In the genomic region with DNA sequence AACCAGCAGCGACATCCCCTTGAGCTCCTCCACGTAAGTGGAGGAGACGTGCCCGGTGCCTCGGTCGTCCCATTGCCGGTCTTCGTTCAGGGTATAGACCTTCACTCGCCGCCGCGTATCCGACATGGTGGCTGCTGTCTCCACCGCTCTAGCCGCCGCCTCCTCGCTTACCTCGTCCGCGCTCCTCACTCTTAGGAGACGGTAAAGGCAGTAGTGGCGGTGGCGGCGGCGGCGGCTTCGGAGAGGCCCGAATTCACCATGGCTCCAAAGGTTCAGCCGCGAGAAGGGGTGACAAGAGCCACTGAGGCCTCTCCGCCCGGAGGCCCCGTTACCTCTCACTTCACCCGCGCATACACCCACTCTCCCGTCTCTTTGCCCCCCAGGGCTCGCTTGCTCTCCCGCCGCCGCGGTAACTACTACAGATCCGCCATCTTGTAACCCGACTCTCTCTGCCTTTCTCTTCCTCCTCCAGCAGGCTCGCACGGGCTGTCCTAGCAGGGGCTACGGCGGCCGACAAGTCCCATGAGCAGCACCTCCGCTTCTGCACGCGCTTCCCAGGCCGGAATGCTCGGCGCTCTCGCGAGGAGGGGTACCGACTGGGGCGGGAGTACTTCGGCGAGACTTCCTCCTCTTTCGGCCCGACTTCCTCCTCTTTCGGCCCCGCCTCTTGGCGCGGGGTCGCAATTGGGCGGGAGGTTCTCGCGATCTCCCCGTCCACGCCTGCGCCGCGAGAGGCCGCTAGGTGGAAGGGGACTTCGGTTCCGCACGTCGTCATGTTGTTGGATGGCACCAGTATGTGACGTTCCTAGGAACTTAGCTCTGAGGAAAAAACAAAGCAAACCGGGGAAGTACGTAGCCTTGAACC, we compare ENCODE assay signal across 1 cellular context.
TF ChIP-seq lines count a peak whose summit lies in the region.

TSS of gene PPP4R3B (minus strand) at position 463 of the 865 bp plus-strand sequence. CDS start at position 126, 337 bp downstream.

TF ChIP-seq in HepG2, 621 proteins besides CTCF, POLR2A, EP300 and RAD21 (continued from another document and continues in another):
- TF ChIP-seq, protein P1, sequence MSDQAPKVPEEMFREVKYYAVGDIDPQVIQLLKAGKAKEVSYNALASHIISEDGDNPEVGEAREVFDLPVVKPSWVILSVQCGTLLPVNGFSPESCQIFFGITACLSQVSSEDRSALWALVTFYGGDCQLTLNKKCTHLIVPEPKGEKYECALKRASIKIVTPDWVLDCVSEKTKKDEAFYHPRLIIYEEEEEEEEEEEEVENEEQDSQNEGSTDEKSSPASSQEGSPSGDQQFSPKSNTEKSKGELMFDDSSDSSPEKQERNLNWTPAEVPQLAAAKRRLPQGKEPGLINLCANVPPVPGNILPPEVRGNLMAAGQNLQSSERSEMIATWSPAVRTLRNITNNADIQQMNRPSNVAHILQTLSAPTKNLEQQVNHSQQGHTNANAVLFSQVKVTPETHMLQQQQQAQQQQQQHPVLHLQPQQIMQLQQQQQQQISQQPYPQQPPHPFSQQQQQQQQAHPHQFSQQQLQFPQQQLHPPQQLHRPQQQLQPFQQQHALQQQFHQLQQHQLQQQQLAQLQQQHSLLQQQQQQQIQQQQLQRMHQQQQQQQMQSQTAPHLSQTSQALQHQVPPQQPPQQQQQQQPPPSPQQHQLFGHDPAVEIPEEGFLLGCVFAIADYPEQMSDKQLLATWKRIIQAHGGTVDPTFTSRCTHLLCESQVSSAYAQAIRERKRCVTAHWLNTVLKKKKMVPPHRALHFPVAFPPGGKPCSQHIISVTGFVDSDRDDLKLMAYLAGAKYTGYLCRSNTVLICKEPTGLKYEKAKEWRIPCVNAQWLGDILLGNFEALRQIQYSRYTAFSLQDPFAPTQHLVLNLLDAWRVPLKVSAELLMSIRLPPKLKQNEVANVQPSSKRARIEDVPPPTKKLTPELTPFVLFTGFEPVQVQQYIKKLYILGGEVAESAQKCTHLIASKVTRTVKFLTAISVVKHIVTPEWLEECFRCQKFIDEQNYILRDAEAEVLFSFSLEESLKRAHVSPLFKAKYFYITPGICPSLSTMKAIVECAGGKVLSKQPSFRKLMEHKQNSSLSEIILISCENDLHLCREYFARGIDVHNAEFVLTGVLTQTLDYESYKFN (CRISPR knock-in tag; conservative IDR thresholded peaks at IDR 0.05) = peak; percentile 86
- no peak; the same call in none of the 2 replicates for TF ChIP-seq ZNF644 (CRISPR knock-in tag; IDR thresholded peaks at IDR 0.05; ENCODE audit: low read depth)
- peak; percentile 99 for TF ChIP-seq KAT8 (CRISPR knock-in tag; IDR thresholded peaks at IDR 0.05)
- TF ChIP-seq REL (CRISPR knock-in tag; conservative IDR thresholded peaks at IDR 0.05) = peak; percentile 67; the same call in 1 of the 2 replicates
- TF ChIP-seq JDP2 (CRISPR knock-in tag; IDR thresholded peaks at IDR 0.05; ENCODE audit: borderline replicate concordance) = peak; percentile 88
- peak; percentile 89 for TF ChIP-seq TBL1XR1 (IDR thresholded peaks at IDR 0.05; ENCODE audit: borderline replicate concordance, low read length, partially characterized antibody)
- TF ChIP-seq, protein P2, sequence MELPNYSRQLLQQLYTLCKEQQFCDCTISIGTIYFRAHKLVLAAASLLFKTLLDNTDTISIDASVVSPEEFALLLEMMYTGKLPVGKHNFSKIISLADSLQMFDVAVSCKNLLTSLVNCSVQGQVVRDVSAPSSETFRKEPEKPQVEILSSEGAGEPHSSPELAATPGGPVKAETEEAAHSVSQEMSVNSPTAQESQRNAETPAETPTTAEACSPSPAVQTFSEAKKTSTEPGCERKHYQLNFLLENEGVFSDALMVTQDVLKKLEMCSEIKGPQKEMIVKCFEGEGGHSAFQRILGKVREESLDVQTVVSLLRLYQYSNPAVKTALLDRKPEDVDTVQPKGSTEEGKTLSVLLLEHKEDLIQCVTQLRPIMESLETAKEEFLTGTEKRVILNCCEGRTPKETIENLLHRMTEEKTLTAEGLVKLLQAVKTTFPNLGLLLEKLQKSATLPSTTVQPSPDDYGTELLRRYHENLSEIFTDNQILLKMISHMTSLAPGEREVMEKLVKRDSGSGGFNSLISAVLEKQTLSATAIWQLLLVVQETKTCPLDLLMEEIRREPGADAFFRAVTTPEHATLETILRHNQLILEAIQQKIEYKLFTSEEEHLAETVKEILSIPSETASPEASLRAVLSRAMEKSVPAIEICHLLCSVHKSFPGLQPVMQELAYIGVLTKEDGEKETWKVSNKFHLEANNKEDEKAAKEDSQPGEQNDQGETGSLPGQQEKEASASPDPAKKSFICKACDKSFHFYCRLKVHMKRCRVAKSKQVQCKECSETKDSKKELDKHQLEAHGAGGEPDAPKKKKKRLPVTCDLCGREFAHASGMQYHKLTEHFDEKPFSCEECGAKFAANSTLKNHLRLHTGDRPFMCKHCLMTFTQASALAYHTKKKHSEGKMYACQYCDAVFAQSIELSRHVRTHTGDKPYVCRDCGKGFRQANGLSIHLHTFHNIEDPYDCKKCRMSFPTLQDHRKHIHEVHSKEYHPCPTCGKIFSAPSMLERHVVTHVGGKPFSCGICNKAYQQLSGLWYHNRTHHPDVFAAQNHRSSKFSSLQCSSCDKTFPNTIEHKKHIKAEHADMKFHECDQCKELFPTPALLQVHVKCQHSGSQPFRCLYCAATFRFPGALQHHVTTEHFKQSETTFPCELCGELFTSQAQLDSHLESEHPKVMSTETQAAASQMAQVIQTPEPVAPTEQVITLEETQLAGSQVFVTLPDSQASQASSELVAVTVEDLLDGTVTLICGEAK (IDR thresholded peaks at IDR 0.05) = no peak
- TF ChIP-seq, protein P2 (CRISPR knock-in tag; IDR thresholded peaks at IDR 0.05) = peak; percentile 95
- TF ChIP-seq, protein P3, sequence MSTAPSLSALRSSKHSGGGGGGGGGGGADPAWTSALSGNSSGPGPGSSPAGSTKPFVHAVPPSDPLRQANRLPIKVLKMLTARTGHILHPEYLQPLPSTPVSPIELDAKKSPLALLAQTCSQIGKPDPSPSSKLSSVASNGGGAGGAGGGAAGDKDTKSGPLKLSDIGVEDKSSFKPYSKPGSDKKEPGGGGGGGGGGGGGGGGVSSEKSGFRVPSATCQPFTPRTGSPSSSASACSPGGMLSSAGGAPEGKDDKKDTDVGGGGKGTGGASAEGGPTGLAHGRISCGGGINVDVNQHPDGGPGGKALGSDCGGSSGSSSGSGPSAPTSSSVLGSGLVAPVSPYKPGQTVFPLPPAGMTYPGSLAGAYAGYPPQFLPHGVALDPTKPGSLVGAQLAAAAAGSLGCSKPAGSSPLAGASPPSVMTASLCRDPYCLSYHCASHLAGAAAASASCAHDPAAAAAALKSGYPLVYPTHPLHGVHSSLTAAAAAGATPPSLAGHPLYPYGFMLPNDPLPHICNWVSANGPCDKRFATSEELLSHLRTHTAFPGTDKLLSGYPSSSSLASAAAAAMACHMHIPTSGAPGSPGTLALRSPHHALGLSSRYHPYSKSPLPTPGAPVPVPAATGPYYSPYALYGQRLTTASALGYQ (CRISPR knock-in tag; IDR thresholded peaks at IDR 0.05) = peak; percentile 88
- TF ChIP-seq HBP1 (CRISPR knock-in tag; IDR thresholded peaks at IDR 0.05; ENCODE audit: low read depth) = peak; percentile 91
- TF ChIP-seq FOXC1 (CRISPR knock-in tag; IDR thresholded peaks at IDR 0.05; ENCODE audit: borderline replicate concordance) = peak; percentile 95
- TF ChIP-seq, protein P4, sequence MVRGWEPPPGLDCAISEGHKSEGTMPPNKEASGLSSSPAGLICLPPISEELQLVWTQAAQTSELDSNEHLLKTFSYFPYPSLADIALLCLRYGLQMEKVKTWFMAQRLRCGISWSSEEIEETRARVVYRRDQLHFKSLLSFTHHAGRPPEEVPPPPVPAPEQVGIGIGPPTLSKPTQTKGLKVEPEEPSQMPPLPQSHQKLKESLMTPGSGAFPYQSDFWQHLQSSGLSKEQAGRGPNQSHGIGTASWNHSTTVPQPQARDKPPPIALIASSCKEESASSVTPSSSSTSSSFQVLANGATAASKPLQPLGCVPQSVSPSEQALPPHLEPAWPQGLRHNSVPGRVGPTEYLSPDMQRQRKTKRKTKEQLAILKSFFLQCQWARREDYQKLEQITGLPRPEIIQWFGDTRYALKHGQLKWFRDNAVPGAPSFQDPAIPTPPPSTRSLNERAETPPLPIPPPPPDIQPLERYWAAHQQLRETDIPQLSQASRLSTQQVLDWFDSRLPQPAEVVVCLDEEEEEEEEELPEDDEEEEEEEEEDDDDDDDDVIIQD (CRISPR knock-in tag; IDR thresholded peaks at IDR 0.05; ENCODE audit: low read depth) = peak; percentile 94
- no peak for TF ChIP-seq SRF (IDR thresholded peaks at IDR 0.05; ENCODE audit: low read depth, low read length)
- TF ChIP-seq ZNF768 (CRISPR knock-in tag; IDR thresholded peaks at IDR 0.05) = peak; percentile 74
- TF ChIP-seq ZNF512B (CRISPR knock-in tag; IDR thresholded peaks at IDR 0.05; ENCODE audit: borderline replicate concordance) = peak; percentile 90; the same call in 1 of the 2 replicates
- TF ChIP-seq ZNF280B (CRISPR knock-in tag; IDR thresholded peaks at IDR 0.05; ENCODE audit: borderline replicate concordance) = 0 out of 2 replicates have a peak, but pooled peaks have one; percentile 51
- TF ChIP-seq ZSCAN30 (CRISPR knock-in tag; IDR thresholded peaks at IDR 0.05) = no peak
- no peak for TF ChIP-seq MAFK (conservative IDR thresholded peaks at IDR 0.05 in 1 of 2, IDR thresholded peaks at IDR 0.05 in 1 of 2; ENCODE audit: low read length in 2 of 2)
- peak; percentile 97; the same call in 1 of the 2 replicates for TF ChIP-seq ZNF619 (CRISPR knock-in tag; IDR thresholded peaks at IDR 0.05)
- peak; percentile 91 for TF ChIP-seq MED1 (CRISPR knock-in tag; IDR thresholded peaks at IDR 0.05)
- TF ChIP-seq BHLHE40 (IDR thresholded peaks at IDR 0.05; ENCODE audit: low read length) = peak; percentile 87
- no peak for TF ChIP-seq TEAD2 (CRISPR knock-in tag; IDR thresholded peaks at IDR 0.05)
- TF ChIP-seq PHB2 (IDR thresholded peaks at IDR 0.05; ENCODE audit: partially characterized antibody) = no peak
- TF ChIP-seq ZNF260 (CRISPR knock-in tag; IDR thresholded peaks at IDR 0.05; ENCODE audit: borderline replicate concordance, low read depth) = peak; percentile 92; the same call in 1 of the 2 replicates
- TF ChIP-seq ZNF562 (CRISPR knock-in tag; IDR thresholded peaks at IDR 0.05; ENCODE audit: borderline replicate concordance) = 0 out of 2 replicates have a peak, but pooled peaks have one; percentile 71
- TF ChIP-seq ZNF274 (CRISPR knock-in tag; IDR thresholded peaks at IDR 0.05) = peak; percentile 74
- TF ChIP-seq ATAD3A (CRISPR knock-in tag; IDR thresholded peaks at IDR 0.05) = peak; percentile 61; the same call in 1 of the 2 replicates
